9 cellular contexts compared by ENCODE assay signal in the genomic region with DNA sequence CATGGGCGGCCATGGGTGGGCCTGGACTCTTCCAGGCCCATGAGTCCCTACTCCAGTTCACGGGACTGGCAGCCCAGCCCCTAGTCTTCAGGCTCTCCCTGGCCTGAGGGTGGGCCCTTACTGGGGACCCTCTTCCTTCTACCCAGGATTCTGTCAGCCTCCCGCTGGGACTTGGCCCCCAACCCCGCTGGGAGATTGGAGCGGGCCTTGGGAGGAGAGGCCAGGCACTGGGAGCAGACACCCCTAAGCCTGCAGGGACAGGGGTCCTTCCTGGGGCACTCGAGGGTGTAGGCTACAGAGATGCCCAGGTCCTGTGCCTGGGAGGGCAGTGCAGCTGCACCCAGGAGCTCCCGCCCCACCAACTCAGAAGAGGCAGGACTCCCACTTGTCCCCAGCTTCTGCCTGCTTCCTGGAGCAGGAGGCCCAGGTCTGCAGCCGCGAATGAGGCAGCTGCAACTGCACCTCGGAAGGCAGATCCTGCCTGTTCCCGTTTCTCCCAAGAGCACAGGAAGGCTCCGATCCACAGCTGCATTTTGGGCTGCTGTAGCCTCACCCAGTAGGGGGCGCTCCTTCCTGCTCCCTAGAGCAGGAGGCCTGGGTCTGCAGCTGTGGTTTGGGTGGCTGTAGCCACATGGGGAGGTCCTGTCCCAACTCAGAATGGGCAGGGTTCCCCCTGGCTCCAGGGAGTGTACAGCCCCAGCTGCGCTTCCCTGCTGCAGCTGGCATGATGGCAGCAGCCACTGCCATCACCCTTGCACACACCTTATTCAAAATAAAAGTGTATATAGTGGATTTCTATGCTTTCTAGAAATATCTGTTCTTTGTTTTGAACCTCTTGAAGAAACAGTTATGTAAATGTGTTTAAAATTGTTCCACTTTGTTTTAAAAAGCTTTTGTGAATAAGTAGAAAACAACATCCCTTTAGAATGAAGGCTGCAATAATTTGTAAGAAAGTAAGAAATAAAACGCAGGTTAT. TPM values are rescaled to one million over a fixed set of nuclear protein-coding genes. Genes with fewer than 3 reads are reported as not detected.
DNase-seq lines count a peak whose midpoint lies in the region; ATAC-seq and TF ChIP-seq lines count a peak whose summit lies in the region.
"Had no signal": no experiment of that assay in that cellular context is flagged by ENCODE, and none has a peak within 500 bp of the region (broad histone marks: within the 10 kb centered on the region; RNA-seq: fewer than 3 reads in every experiment).

No MANE protein-coding gene starts in this region.

- H3F3A ChIP-seq in neural cell (ENCODE audit: insufficient read depth, low read length, poor library complexity, severe bottlenecking) = no peaks in the 10 kb centered on the region

- TF ChIP-seq EP300 in neural cell (conservative IDR thresholded peaks at IDR 0.05; ENCODE audit: poor library complexity, severe bottlenecking) = no peak

- H3K4me3 ChIP-seq in HEK293 (ENCODE audit: low read depth, low read length) (no peak overlapping the region), WI38 (ENCODE audit: low read depth, low read length) (no peak overlapping the region), neural cell (ENCODE audit: low read length) (no peak overlapping the region)

- no peak overlapping the region for H3K4me2 ChIP-seq in neural cell (ENCODE audit: low read length)

- CTCF ChIA-PET in HEK293 (lab: Yijun Ruan, JAX) = interaction anchor here (0.6 to 1.9 kb wide), 12 partner anchors 9 to 550 kb away, joined by 3 to 11 read pairs (median 3); no protein-coding TSS in a partner anchor

- H3K27ac ChIP-seq in HEK293 (ENCODE audit: extremely low read depth, low read depth, low read length) (no peak overlapping the region), neural cell (ENCODE audit: low read length) (no peak overlapping the region)

- H3K9me3 ChIP-seq in HEK293 (ENCODE audit: control insufficient read depth, insufficient read depth, low read depth, low read length) = no peaks in the 10 kb centered on the region
- H3K9me3 ChIP-seq in neural cell (ENCODE audit: low read length) = no peaks in the 10 kb centered on the region

- H3K9me2 ChIP-seq in neural cell (ENCODE audit: insufficient read depth, low read length) = no peaks in the 10 kb centered on the region

- ATAC-seq in HG02571 (IDR thresholded peaks at IDR 0.05; ENCODE audit: unreplicated experiment) (no peak), HG03565 (IDR thresholded peaks at IDR 0.05; ENCODE audit: unreplicated experiment) (no peak)

- H3K36me3 ChIP-seq in HEK293 (ENCODE audit: control insufficient read depth in 2 of 2, insufficient read depth in 1 of 2, low read length in 2 of 2) (no peaks in the 10 kb centered on the region), neural cell (ENCODE audit: insufficient read depth, low read length) (no peaks in the 10 kb centered on the region)

- TF ChIP-seq CTCF in AG09319 (IDR thresholded peaks at IDR 0.05; ENCODE audit: low read depth, low read length) (peak; percentile 46), HEK293 (tag by site-specific recombination; IDR thresholded peaks at IDR 0.05) (0 out of 2 replicates have a peak, but pooled peaks have one; percentile 10), WI38 (IDR thresholded peaks at IDR 0.05; ENCODE audit: low read depth, low read length) (peak; percentile 50), neural cell (IDR thresholded peaks at IDR 0.05; ENCODE audit: poor library complexity, severe bottlenecking) (peak; percentile 28)

- no peaks in the 10 kb centered on the region for H3K79me2 ChIP-seq in neural cell (replicated peaks; ENCODE audit: insufficient read depth, low read length)

- H3K27me3 ChIP-seq in neural cell (ENCODE audit: insufficient read depth, low read depth, low read length) = no peaks in the 10 kb centered on the region

- POLR2A ChIA-PET in HEK293 (lab: Yijun Ruan, JAX) = no interaction called here

- DNase-seq in AG09319 (ENCODE audit: extremely low read depth, low read depth) (no peak), ecto neural progenitor cell (ENCODE audit: low spot score) (peak; percentile 82), AG08396 (ENCODE audit: low spot score) (no peak)

- TF ChIP-seq RAD21 in neural cell (conservative IDR thresholded peaks at IDR 0.05) = no peak

- peaks cover 2% of the 10 kb centered on the region; the same call in 1 of the 2 replicates for H3K4me1 ChIP-seq in HEK293 (ENCODE audit: control insufficient read depth, insufficient read depth, low read length)

- H3K9ac ChIP-seq in neural cell (ENCODE audit: low read length) = no peak overlapping the region

- no peak overlapping the region for H2AFZ ChIP-seq in neural cell (ENCODE audit: low read depth, low read length)

- no peaks in the 10 kb centered on the region for H4K20me1 ChIP-seq in neural cell (ENCODE audit: insufficient read depth)

TF ChIP-seq in HEK293, 187 proteins besides CTCF, POLR2A, EP300 and RAD21:
- TF ChIP-seq ZNF223 (tag by site-specific recombination; IDR thresholded peaks at IDR 0.05) = no peak
- TF ChIP-seq ZNF654 (tag by site-specific recombination; IDR thresholded peaks at IDR 0.05; ENCODE audit: low read depth) = peak; percentile 41
- 0 out of 2 replicates have a peak, but pooled peaks have one; percentile 45 for TF ChIP-seq ZNF335 (tag by site-specific recombination; conservative IDR thresholded peaks at IDR 0.05)
TF ChIP-seq in HEK293: peak in this region for 2.

TF ChIP-seq in neural cell, 6 proteins besides CTCF, POLR2A, EP300 and RAD21:
- TF ChIP-seq POLR2AphosphoS5 (IDR thresholded peaks at IDR 0.05) = no peak
- TF ChIP-seq, protein P1, sequence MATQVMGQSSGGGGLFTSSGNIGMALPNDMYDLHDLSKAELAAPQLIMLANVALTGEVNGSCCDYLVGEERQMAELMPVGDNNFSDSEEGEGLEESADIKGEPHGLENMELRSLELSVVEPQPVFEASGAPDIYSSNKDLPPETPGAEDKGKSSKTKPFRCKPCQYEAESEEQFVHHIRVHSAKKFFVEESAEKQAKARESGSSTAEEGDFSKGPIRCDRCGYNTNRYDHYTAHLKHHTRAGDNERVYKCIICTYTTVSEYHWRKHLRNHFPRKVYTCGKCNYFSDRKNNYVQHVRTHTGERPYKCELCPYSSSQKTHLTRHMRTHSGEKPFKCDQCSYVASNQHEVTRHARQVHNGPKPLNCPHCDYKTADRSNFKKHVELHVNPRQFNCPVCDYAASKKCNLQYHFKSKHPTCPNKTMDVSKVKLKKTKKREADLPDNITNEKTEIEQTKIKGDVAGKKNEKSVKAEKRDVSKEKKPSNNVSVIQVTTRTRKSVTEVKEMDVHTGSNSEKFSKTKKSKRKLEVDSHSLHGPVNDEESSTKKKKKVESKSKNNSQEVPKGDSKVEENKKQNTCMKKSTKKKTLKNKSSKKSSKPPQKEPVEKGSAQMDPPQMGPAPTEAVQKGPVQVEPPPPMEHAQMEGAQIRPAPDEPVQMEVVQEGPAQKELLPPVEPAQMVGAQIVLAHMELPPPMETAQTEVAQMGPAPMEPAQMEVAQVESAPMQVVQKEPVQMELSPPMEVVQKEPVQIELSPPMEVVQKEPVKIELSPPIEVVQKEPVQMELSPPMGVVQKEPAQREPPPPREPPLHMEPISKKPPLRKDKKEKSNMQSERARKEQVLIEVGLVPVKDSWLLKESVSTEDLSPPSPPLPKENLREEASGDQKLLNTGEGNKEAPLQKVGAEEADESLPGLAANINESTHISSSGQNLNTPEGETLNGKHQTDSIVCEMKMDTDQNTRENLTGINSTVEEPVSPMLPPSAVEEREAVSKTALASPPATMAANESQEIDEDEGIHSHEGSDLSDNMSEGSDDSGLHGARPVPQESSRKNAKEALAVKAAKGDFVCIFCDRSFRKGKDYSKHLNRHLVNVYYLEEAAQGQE (IDR thresholded peaks at IDR 0.05; ENCODE audit: borderline replicate concordance) = no peak
TF ChIP-seq in neural cell: peak in this region for 0.

RNA-seq across cellular contexts. Expression of a gene that starts 46.8 kb away (rescaled TPM):
- polyA plus RNA-seq in neural cell = not detected in 2 replicates
- 1.2 TPM in 1 of 2 replicates, not detected in the other for polyA minus RNA-seq in neural cell
- polyA plus RNA-seq: urinary bladder had no signal
